In the genomic region with DNA sequence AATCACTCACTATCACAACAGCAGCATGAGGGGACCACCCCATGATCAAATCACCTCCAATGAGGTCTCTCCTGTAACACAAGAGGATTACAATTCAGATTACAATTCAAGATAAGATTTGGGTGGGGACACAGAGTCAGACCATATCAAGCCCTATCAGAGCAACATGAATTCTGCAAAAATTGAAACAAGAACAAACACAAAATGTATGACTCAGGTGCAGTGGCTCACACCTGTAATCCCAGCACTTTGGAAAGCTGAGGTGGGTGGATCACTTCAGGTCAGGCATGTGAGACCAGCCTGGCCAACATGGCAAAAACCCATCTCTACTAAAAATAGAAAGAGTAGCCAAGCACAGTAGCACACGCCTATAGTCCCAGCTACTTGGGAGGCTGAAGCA, we compare ENCODE assay signal across 25 cellular contexts. TPM values are rescaled to one million over a fixed set of nuclear protein-coding genes. Genes with fewer than 3 reads are reported as not detected.
DNase-seq lines count a peak whose midpoint lies in the region; ATAC-seq, FAIRE-seq and TF ChIP-seq lines count a peak whose summit lies in the region.
"Had no signal": no experiment of that assay in that cellular context is flagged by ENCODE, and none has a peak within 500 bp of the region (broad histone marks: within the 10 kb centered on the region; RNA-seq: fewer than 3 reads in every experiment).

No MANE protein-coding gene starts in this region.

- no peak for TF ChIP-seq POLR2A in breast epithelium (IDR thresholded peaks at IDR 0.05)

- H3K4me3 ChIP-seq in mammary epithelial cell (replicated peaks in 1 of 3; ENCODE audit: insufficient read depth in 1 of 3, low read depth in 2 of 3, low read length in 3 of 3) (no peak overlapping the region), breast epithelium (no peak overlapping the region), bronchial epithelial cell (ENCODE audit: low read depth, low read length) (no peak overlapping the region)
- H3K4me3 ChIP-seq: A549; BLaER1 treated with 17β-estradiol and CSF1 and Interleukin-3, amounts not matched to agents 10 nM and 100 nM; GM12878; HAP-1 had no signal

- H3K27ac ChIP-seq in mammary epithelial cell (ENCODE audit: insufficient read depth, low read depth, low read length), result no peak overlapping the region
- H3K27ac ChIP-seq in breast epithelium, result no peak overlapping the region
- H3K27ac ChIP-seq in foreskin keratinocyte, result no peak overlapping the region
- H3K27ac ChIP-seq: A549; BLaER1 treated with 17β-estradiol and CSF1 and Interleukin-3, amounts not matched to agents 10 nM and 100 nM had no signal

- intact Hi-C loops in mammary epithelial cell (cut with micrococcal nuclease), result no loop called here
- intact Hi-C loops in breast epithelium (cut with DNase I; ENCODE audit: low total_unique reads), result no loop called here

- no peak overlapping the region for H3K27ac Mint-ChIP-seq in activated T-helper 17 cell treated with anti-CD3 and anti-CD28 coated beads, Interleukin-2, amount 50 U/mL, for 72 hours
- H3K27ac Mint-ChIP-seq: CD14-positive monocyte; CD4-positive, alpha-beta T cell; CD8-positive, alpha-beta memory T cell; HFFc6 had no signal

- no TSS peak for BruUV-seq in mammary epithelial cell (replicated peaks; lab: Mats Ljungman, UMichigan)

- no peaks in the 10 kb centered on the region for H3K4me1 ChIP-seq in mammary epithelial cell (ENCODE audit: insufficient read depth, low read length)
- H3K4me1 ChIP-seq in breast epithelium, result no peaks in the 10 kb centered on the region
- H3K4me1 ChIP-seq in foreskin keratinocyte, result no peaks in the 10 kb centered on the region
- H3K4me1 ChIP-seq: A549, BE2C had no signal

- no peaks in the 10 kb centered on the region for H4K20me1 ChIP-seq in mammary epithelial cell (ENCODE audit: insufficient read depth, low read length)
- H4K20me1 ChIP-seq: BLaER1 treated with 17β-estradiol and CSF1 and Interleukin-3, amounts not matched to agents 10 nM and 100 nM had no signal

- DNase-seq in mammary epithelial cell (peak; percentile 33), breast epithelium (ENCODE audit: low spot score in 2 of 2) (no peak), bronchial epithelial cell (ENCODE audit: low read depth) (peak; percentile 61), foreskin keratinocyte (peak in 1 of 2 donors; percentile 43), SHP77 treated with DMSO at 0.1 percent for 48 hours (lab: John Stamatoyannopoulos, UW) (no peak)
- DNase-seq: 8988T; ACHN; AML-193; BE2C; CD4-positive, alpha-beta T cell; CD8-positive, alpha-beta memory T cell; DMS 273 treated with DMSO at 0.1 percent for 48 hours; DMS79; EL; GDM1; GOT3; HFFc6 had no signal

- TF ChIP-seq CTCF in mammary epithelial cell (conservative IDR thresholded peaks at IDR 0.05 in 1 of 2, IDR thresholded peaks at IDR 0.05 in 1 of 2; ENCODE audit: extremely low read depth in 1 of 2, insufficient read depth in 1 of 2, low read depth in 1 of 2, low read length in 2 of 2) (no peak), breast epithelium (IDR thresholded peaks at IDR 0.05) (no peak), bronchial epithelial cell (IDR thresholded peaks at IDR 0.05; ENCODE audit: insufficient read depth, low read length, severe bottlenecking) (no peak), foreskin keratinocyte (conservative IDR thresholded peaks at IDR 0.05) (no peak)

- no peak overlapping the region for H3K9ac ChIP-seq in mammary epithelial cell (ENCODE audit: insufficient read depth, low read length)
- H3K9ac ChIP-seq: BLaER1 treated with 17β-estradiol and CSF1 and Interleukin-3, amounts not matched to agents 10 nM and 100 nM had no signal

- peaks cover 14% of the 10 kb centered on the region for H3K9me3 Mint-ChIP-seq in activated T-helper 17 cell treated with anti-CD3 and anti-CD28 coated beads, Interleukin-2, amount 50 U/mL, for 72 hours
- H3K9me3 Mint-ChIP-seq: CD4-positive, alpha-beta T cell had no signal

- dilution Hi-C loops in mammary epithelial cell (cut with HindIII; ENCODE audit: low sequenced_read_pairs), result no loop called here

- no peak for FAIRE-seq in bronchial epithelial cell (lab: Jason Lieb, UNC)
- FAIRE-seq: A549, D721Med, GM12878, H54 had no signal

- H3K36me3 ChIP-seq in mammary epithelial cell (ENCODE audit: insufficient read depth, low read length) (no peaks in the 10 kb centered on the region), breast epithelium (no peaks in the 10 kb centered on the region), bronchial epithelial cell (ENCODE audit: control insufficient read depth, insufficient read depth, low read length) (no peaks in the 10 kb centered on the region)
- H3K36me3 ChIP-seq: BE2C, HAP-1 had no signal

- H3K36me3 Mint-ChIP-seq in activated T-helper 17 cell treated with anti-CD3 and anti-CD28 coated beads, Interleukin-2, amount 50 U/mL, for 72 hours (ENCODE audit: low read depth), result no peaks in the 10 kb centered on the region

- H3K79me2 ChIP-seq in mammary epithelial cell (ENCODE audit: insufficient read depth, low read length), result no peaks in the 10 kb centered on the region

- H3K4me3 Mint-ChIP-seq in activated T-helper 17 cell treated with anti-CD3 and anti-CD28 coated beads, Interleukin-2, amount 50 U/mL, for 72 hours, result no peak overlapping the region
- H3K4me3 Mint-ChIP-seq: CD14-positive monocyte; CD4-positive, alpha-beta T cell; HFFc6 had no signal

- no peaks in the 10 kb centered on the region for H3K4me1 Mint-ChIP-seq in activated T-helper 17 cell treated with anti-CD3 and anti-CD28 coated beads, Interleukin-2, amount 50 U/mL, for 72 hours

- CTCF ChIA-PET in mammary epithelial cell (lab: Charles Lee; ENCODE audit: low non-redundant PET), result no interaction called here

- 86% methylated on average over 1 of the region's 1 CpG for WGBS in mammary epithelial cell (ENCODE audit: low coverage, missing lambda C conversion rate)

- no peak overlapping the region for H2AFZ ChIP-seq in mammary epithelial cell (ENCODE audit: low read depth, low read length)

- H3K9me3 ChIP-seq in mammary epithelial cell (replicated peaks; ENCODE audit: insufficient read depth, low read length), result peaks cover 5% of the 10 kb centered on the region
- H3K9me3 ChIP-seq in breast epithelium, result peaks cover 3 to 13% of the 10 kb centered on the region in 2 donors
- H3K9me3 ChIP-seq: A549, BE2C had no signal

- no peak overlapping the region for H3K4me2 ChIP-seq in mammary epithelial cell (ENCODE audit: insufficient read depth, low read depth, low read length)
- H3K4me2 ChIP-seq: A549; BLaER1 treated with 17β-estradiol and CSF1 and Interleukin-3, amounts not matched to agents 10 nM and 100 nM had no signal

- in situ Hi-C loops in mammary epithelial cell (cut with MboI; ENCODE audit: low sequenced_read_pairs in 2 of 2), result no loop called here

- H3K27me3 ChIP-seq in mammary epithelial cell (ENCODE audit: insufficient read depth, low read length) (no peaks in the 10 kb centered on the region), breast epithelium (no peaks in the 10 kb centered on the region), bronchial epithelial cell (ENCODE audit: control insufficient read depth, insufficient read depth, low read length) (no peaks in the 10 kb centered on the region), foreskin keratinocyte (no peaks in the 10 kb centered on the region)
- H3K27me3 ChIP-seq: BLaER1 treated with 17β-estradiol and CSF1 and Interleukin-3, amounts not matched to agents 10 nM and 100 nM had no signal

- ATAC-seq in foreskin keratinocyte, result peak; percentile 67
- no peak for ATAC-seq in activated T-helper 17 cell treated with anti-CD3 and anti-CD28 coated beads, Interleukin-2, amount 50 U/mL, for 72 hours (replicated peaks)
- ATAC-seq: A549, GM12878 had no signal

- H3K27me3 Mint-ChIP-seq in activated T-helper 17 cell treated with anti-CD3 and anti-CD28 coated beads, Interleukin-2, amount 50 U/mL, for 72 hours, result no peaks in the 10 kb centered on the region
- H3K27me3 Mint-ChIP-seq: CD4-positive, alpha-beta T cell had no signal

RNA-seq across cellular contexts. Expression of gene HPSE, which starts 13.4 kb away (rescaled TPM):
- total RNA-seq in mammary epithelial cell (10 to 100 TPM in 1 of 2 donors, under 1 TPM in 1; 0.17 to 17.4 TPM), breast epithelium (1 to 10 TPM; 1.3 to 3.8 (median 1.6) TPM), bronchial epithelial cell (2.6 and 9.7 TPM in 2 replicates), foreskin keratinocyte (12.1 and 13.0 TPM in 2 replicates)
- polyA plus RNA-seq in mammary epithelial cell (5.1 TPM), foreskin keratinocyte (7.7 and 8.2 TPM in 2 replicates)
- 7.8 TPM for polyA minus RNA-seq in mammary epithelial cell
- total RNA-seq in activated T-helper 17 cell treated with anti-CD3 and anti-CD28 coated beads, Interleukin-2, amount 50 U/mL, for 72 hours, result 10 to 100 TPM; 12.3 to 13.7 TPM

Comparison
In these comparisons a context has a peak if more than half of its experiments do, and no peak if none do; other contexts are left out.
1. DNase-seq: peak in mammary epithelial cell (single experiment) and bronchial epithelial cell (single experiment); none in breast epithelium (0 of 2) and SHP77 treated with DMSO at 0.1 percent for 48 hours (single experiment).